Comparison of ENCODE assay signal across 27 cellular contexts in genomic region chr22:45586651-45587405, GRCh38.
DNase-seq lines count a peak whose midpoint lies in the region; ATAC-seq, FAIRE-seq and TF ChIP-seq lines count a peak whose summit lies in the region.
"Had no signal": no experiment of that assay in that cellular context is flagged by ENCODE, and none has a peak within 500 bp of the region (broad histone marks: within the 10 kb centered on the region; RNA-seq: fewer than 3 reads in every experiment).

No MANE protein-coding gene starts in this region.

- H3K9me3 ChIP-seq in right cardiac atrium (ENCODE audit: control insufficient read depth, low read length) (no peaks in the 10 kb centered on the region), left ventricle myocardium inferior (replicated peaks) (no peaks in the 10 kb centered on the region), kidney (ENCODE audit: control insufficient read depth in 1 of 2, low read length in 2 of 2) (no peaks in the 10 kb centered on the region), neuronal stem cell (replicated peaks in 1 of 2; ENCODE audit: control insufficient read depth in 2 of 2, insufficient read depth in 1 of 2, low read depth in 1 of 2, low read length in 2 of 2) (no peaks in the 10 kb centered on the region), adrenal gland (replicated peaks in 1 of 3) (no peaks in the 10 kb centered on the region)

- no peak for ATAC-seq in right cardiac atrium
- ATAC-seq: CD8-positive, alpha-beta T cell; HCT116 had no signal

- no peak overlapping the region for H2BK5ac ChIP-seq in neuronal stem cell (ENCODE audit: low read length)

- H3K9ac ChIP-seq in kidney (ENCODE audit: low read length in 2 of 2) (no peak overlapping the region), neuronal stem cell (ENCODE audit: low read depth, low read length, poor library complexity) (peak overlapping the region; percentile 40)
- H3K9ac ChIP-seq: KMS-11 had no signal

- peak overlapping the region; percentile 23 for H2AK5ac ChIP-seq in neuronal stem cell (ENCODE audit: low read depth, low read length)

- no peak for FAIRE-seq in kidney (lab: Jason Lieb, UNC)
- FAIRE-seq: A204.1, GM12891 had no signal

- H4K8ac ChIP-seq in neuronal stem cell (ENCODE audit: low read depth, low read length), result no peak overlapping the region

- no peak overlapping the region for H3K27ac ChIP-seq in right cardiac atrium (ENCODE audit: low read length)
- H3K27ac ChIP-seq in left ventricle myocardium inferior (replicated peaks), result no peak overlapping the region
- H3K27ac ChIP-seq in kidney (ENCODE audit: low read depth in 2 of 2, low read length in 2 of 2), result no peak overlapping the region
- H3K27ac ChIP-seq in neuronal stem cell (replicated peaks; ENCODE audit: low read length), result no peak overlapping the region
- H3K27ac ChIP-seq in adrenal gland, result no peak overlapping the region
- H3K27ac ChIP-seq: C4-2B, KMS-11, PC-9 had no signal

- H3K27me3 ChIP-seq in right cardiac atrium (ENCODE audit: control insufficient read depth, insufficient read depth) (no peaks in the 10 kb centered on the region), left ventricle myocardium inferior (ENCODE audit: low read depth) (peaks cover 48% of the 10 kb centered on the region), neuronal stem cell (ENCODE audit: control insufficient read depth in 3 of 3, insufficient read depth in 3 of 3, low read depth in 1 of 3, low read length in 3 of 3) (no peaks in the 10 kb centered on the region), adrenal gland (no peaks in the 10 kb centered on the region)

- H3K4me2 ChIP-seq in neuronal stem cell (ENCODE audit: insufficient read depth, low read length, poor library complexity, severe bottlenecking), result no peak overlapping the region
- H3K4me2 ChIP-seq: KMS-11, PC-9 had no signal

- H3K14ac ChIP-seq in neuronal stem cell (ENCODE audit: low read length), result no peak overlapping the region

- no peak overlapping the region for H3K4ac ChIP-seq in neuronal stem cell (ENCODE audit: low read length)

- no peak overlapping the region for H2BK120ac ChIP-seq in neuronal stem cell (ENCODE audit: low read depth, low read length)

- no peak for TF ChIP-seq CTCF in left ventricle myocardium inferior (IDR thresholded peaks at IDR 0.05; ENCODE audit: borderline replicate concordance)
- TF ChIP-seq CTCF in kidney (IDR thresholded peaks at IDR 0.05; ENCODE audit: borderline replicate concordance, extremely low read depth, insufficient read depth), result no peak
- no peak for TF ChIP-seq CTCF in adrenal gland (IDR thresholded peaks at IDR 0.05)

- 89% methylated on average over 31 of the region's 31 CpGs for WGBS in right cardiac atrium
- WGBS in neuronal stem cell (ENCODE audit: extremely low coverage in 2 of 2, insufficient read length in 2 of 2, insufficient replicate concordance in 1 of 2), 2 donors, result no CpG with 5 or more reads among the region's 31 CpGs
- 73 to 87% (median 79%) methylated on average over 18 to 31 of the region's 31 CpGs for WGBS in adrenal gland, 4 donors

- H2BK15ac ChIP-seq in neuronal stem cell (ENCODE audit: low read length), result no peak overlapping the region

- no peaks in the 10 kb centered on the region for H3K36me3 ChIP-seq in left ventricle myocardium inferior
- H3K36me3 ChIP-seq in kidney (ENCODE audit: control insufficient read depth in 1 of 2, insufficient read depth in 2 of 2, low read length in 2 of 2), result no peaks in the 10 kb centered on the region
- peaks cover 0 to 7% of the 10 kb centered on the region in 2 donors for H3K36me3 ChIP-seq in neuronal stem cell (replicated peaks in 1 of 2; ENCODE audit: control insufficient read depth in 2 of 2, insufficient read depth in 2 of 2, low read length in 2 of 2)
- H3K36me3 ChIP-seq in adrenal gland (replicated peaks in 1 of 2), result no peaks in the 10 kb centered on the region

- intact Hi-C loops in right cardiac atrium (cut with DNase I) (loop anchor here in 1 of 4 donors (10.0 kb wide), 1 partner anchor 278 kb away; no protein-coding TSS in a partner anchor), left ventricle myocardium inferior (cut with micrococcal nuclease) (no loop called here), kidney (cut with DNase I) (loop anchor here (10.0 kb wide), 1 partner anchor 58 kb away; no protein-coding TSS in a partner anchor), adrenal gland (cut with DNase I) (no loop called here)

- peak in 2 of 3 donors; percentile 9 to 49 for DNase-seq in right cardiac atrium
- DNase-seq in left ventricle myocardium inferior, result no peak
- DNase-seq in kidney, result peak; percentile 64
- DNase-seq in neuronal stem cell (ENCODE audit: low spot score), result no peak
- no peak for DNase-seq in NOMO-1 treated with DMSO at 0.1 percent for 48 hours (lab: John Stamatoyannopoulos, UW; ENCODE audit: unreplicated experiment)
- no peak for DNase-seq in adrenal gland
- no peak for DNase-seq in activated naive CD4-positive, alpha-beta T cell treated with Interleukin-2 at 50 U/mL for 16 hours
- DNase-seq: AML-193; CD8-positive, alpha-beta T cell; DMS 273 treated with DMSO at 0.1 percent for 48 hours; DMS79; GF-D8; MM.1S; NCI-H1048; NCI-H1417; NCI-H1694; NCI-H2029 treated with DMSO at 0.1 percent for 48 hours; NCI-H446 treated with DMSO at 0.1 percent for 48 hours; NCI-H82; NK-92 treated with Interleukin-12 subunit alpha and Interleukin-12 subunit beta, amount 100 ng/mL, for 24 hours; SHP77 had no signal

- peak overlapping the region; percentile 62 for H3K18ac ChIP-seq in neuronal stem cell (ENCODE audit: low read length)

- no peak overlapping the region for H3K23ac ChIP-seq in neuronal stem cell (ENCODE audit: low read depth, low read length, poor library complexity)

- H3K79me1 ChIP-seq in neuronal stem cell (ENCODE audit: low read depth, low read length), result peaks cover 2% of the 10 kb centered on the region

- no peak overlapping the region for H3K4me3 ChIP-seq in right cardiac atrium (ENCODE audit: low read length)
- no peak overlapping the region for H3K4me3 ChIP-seq in left ventricle myocardium inferior
- no peak overlapping the region for H3K4me3 ChIP-seq in kidney (ENCODE audit: low read length in 2 of 2)
- H3K4me3 ChIP-seq in neuronal stem cell (ENCODE audit: low read length in 2 of 2), result no peak overlapping the region
- H3K4me3 ChIP-seq in adrenal gland, result no peak overlapping the region
- H3K4me3 ChIP-seq: PC-9 had no signal

- TF ChIP-seq POLR2A in adrenal gland (IDR thresholded peaks at IDR 0.05), result no peak

- H2BK12ac ChIP-seq in neuronal stem cell (ENCODE audit: low read length), result no peak overlapping the region

- no peak overlapping the region for H4K91ac ChIP-seq in neuronal stem cell (ENCODE audit: low read depth, low read length, poor library complexity)

- H2AFZ ChIP-seq in neuronal stem cell (ENCODE audit: low read length), result no peak overlapping the region
- H2AFZ ChIP-seq: PC-9 had no signal

- no peaks in the 10 kb centered on the region for H3K4me1 ChIP-seq in right cardiac atrium (ENCODE audit: control insufficient read depth, insufficient read depth, low read length)
- H3K4me1 ChIP-seq in left ventricle myocardium inferior, result peaks cover 4% of the 10 kb centered on the region
- H3K4me1 ChIP-seq in kidney (ENCODE audit: control insufficient read depth in 1 of 2, insufficient read depth in 1 of 2, low read depth in 1 of 2, low read length in 2 of 2), result no peaks in the 10 kb centered on the region
- peaks cover 9 to 11% of the 10 kb centered on the region in 2 donors for H3K4me1 ChIP-seq in neuronal stem cell (ENCODE audit: control insufficient read depth in 2 of 2, insufficient read depth in 1 of 2, low read depth in 1 of 2, low read length in 2 of 2)
- H3K4me1 ChIP-seq in adrenal gland (replicated peaks in 1 of 2), result no peaks in the 10 kb centered on the region

Comparison
In these comparisons a context has a peak if more than half of its experiments do, and no peak if none do; other contexts are left out.
1. DNase-seq: peak in right cardiac atrium (2 of 3) and kidney (single experiment); none in left ventricle myocardium inferior (single experiment), neuronal stem cell (single experiment), NOMO-1 treated with DMSO at 0.1 percent for 48 hours (single experiment), adrenal gland (0 of 7) and activated naive CD4-positive, alpha-beta T cell treated with Interleukin-2 at 50 U/mL for 16 hours (single experiment).